1 cellular context compared by ENCODE assay signal in the genomic region with DNA sequence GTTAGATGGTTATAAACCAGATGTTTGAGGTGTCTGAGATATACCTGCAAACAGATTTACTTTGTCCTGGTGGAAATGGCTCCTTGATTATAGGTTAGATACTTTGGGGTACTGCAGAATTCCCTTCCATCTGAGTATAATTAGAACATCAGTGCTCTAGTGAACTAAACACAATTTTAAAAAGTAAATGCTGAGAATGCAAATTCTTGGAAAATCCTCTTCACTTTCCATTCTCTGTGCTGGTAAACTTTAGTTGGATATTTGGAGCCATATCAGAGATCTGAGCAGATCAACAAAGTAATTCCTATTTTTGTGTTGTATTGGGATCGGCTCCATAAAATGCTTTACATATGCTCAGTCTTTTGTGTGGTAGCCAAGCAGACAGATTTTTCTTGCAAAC.
TF ChIP-seq lines count a peak whose summit lies in the region.

No MANE protein-coding gene starts in this region.

TF ChIP-seq in GM12878, 131 proteins besides CTCF, POLR2A, EP300 and RAD21 (continued from another document):
- TF ChIP-seq, protein P1, sequence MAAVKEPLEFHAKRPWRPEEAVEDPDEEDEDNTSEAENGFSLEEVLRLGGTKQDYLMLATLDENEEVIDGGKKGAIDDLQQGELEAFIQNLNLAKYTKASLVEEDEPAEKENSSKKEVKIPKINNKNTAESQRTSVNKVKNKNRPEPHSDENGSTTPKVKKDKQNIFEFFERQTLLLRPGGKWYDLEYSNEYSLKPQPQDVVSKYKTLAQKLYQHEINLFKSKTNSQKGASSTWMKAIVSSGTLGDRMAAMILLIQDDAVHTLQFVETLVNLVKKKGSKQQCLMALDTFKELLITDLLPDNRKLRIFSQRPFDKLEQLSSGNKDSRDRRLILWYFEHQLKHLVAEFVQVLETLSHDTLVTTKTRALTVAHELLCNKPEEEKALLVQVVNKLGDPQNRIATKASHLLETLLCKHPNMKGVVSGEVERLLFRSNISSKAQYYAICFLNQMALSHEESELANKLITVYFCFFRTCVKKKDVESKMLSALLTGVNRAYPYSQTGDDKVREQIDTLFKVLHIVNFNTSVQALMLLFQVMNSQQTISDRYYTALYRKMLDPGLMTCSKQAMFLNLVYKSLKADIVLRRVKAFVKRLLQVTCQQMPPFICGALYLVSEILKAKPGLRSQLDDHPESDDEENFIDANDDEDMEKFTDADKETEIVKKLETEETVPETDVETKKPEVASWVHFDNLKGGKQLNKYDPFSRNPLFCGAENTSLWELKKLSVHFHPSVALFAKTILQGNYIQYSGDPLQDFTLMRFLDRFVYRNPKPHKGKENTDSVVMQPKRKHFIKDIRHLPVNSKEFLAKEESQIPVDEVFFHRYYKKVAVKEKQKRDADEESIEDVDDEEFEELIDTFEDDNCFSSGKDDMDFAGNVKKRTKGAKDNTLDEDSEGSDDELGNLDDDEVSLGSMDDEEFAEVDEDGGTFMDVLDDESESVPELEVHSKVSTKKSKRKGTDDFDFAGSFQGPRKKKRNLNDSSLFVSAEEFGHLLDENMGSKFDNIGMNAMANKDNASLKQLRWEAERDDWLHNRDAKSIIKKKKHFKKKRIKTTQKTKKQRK (IDR thresholded peaks at IDR 0.05; ENCODE audit: low read depth, low read length) = no peak
- no peak for TF ChIP-seq PAX5 (IDR thresholded peaks at IDR 0.05; ENCODE audit: borderline replicate concordance, low read depth, low read length)
- TF ChIP-seq, protein P2, sequence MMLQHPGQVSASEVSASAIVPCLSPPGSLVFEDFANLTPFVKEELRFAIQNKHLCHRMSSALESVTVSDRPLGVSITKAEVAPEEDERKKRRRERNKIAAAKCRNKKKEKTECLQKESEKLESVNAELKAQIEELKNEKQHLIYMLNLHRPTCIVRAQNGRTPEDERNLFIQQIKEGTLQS (IDR thresholded peaks at IDR 0.05; ENCODE audit: borderline replicate concordance, extremely low read depth, low read depth, low read length) = no peak
- TF ChIP-seq ZNF274 (IDR thresholded peaks at IDR 0.05; ENCODE audit: insufficient read depth, insufficient read length) = no peak
- TF ChIP-seq SPI1 (IDR thresholded peaks at IDR 0.05; ENCODE audit: borderline replicate concordance, insufficient read depth, low read depth, low read length) = no peak
- TF ChIP-seq BCL11A (IDR thresholded peaks at IDR 0.05; ENCODE audit: low read depth, low read length) = no peak
- TF ChIP-seq SIN3A (IDR thresholded peaks at IDR 0.05; ENCODE audit: low read depth, low read length) = no peak
- no peak for TF ChIP-seq ZNF24 (IDR thresholded peaks at IDR 0.05)
- TF ChIP-seq NRF1 (conservative IDR thresholded peaks at IDR 0.05; ENCODE audit: low read depth, low read length) = no peak
- no peak for TF ChIP-seq WRNIP1 (IDR thresholded peaks at IDR 0.05; ENCODE audit: borderline replicate concordance, low read depth, low read length)
- TF ChIP-seq SMARCA5 (IDR thresholded peaks at IDR 0.05) = no peak
